18 cellular contexts compared by ENCODE assay signal in the genomic region with DNA sequence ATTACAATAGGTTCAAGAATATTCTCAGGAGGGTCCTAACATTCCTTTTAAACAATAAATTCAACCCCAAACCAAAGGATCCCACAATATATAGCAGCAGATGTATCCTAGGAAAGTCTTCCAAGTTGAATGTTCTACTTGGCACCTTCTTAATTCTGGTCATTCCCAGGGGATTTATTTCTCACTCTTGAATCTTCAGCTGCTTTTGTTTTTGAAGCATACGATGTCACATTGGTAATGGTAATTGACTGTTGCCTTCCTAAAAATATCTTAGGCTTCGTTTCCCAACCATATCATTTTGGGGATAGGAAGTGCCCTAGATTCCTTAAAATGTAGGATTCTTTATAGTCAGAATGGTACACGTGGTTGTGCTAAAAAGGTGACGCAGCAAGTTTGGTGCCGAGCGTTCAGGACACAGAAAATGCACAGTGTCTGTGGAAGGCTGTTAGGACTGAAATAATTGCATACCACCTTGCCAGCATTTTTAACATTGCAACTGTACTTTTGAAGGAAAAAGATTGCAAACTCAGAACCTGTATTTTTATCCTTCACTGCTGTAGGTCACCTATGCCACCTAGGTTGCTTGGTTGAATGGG.
"Had no signal": no experiment of that assay in that cellular context is flagged by ENCODE, and none has a peak within 500 bp of the region (broad histone marks: within the 10 kb centered on the region; RNA-seq: fewer than 3 reads in every experiment).

No MANE protein-coding gene starts in this region.

- H3K36me3 ChIP-seq: esophagus squamous epithelium, ovary, transverse colon, WERI-Rb-1 had no signal

- FAIRE-seq: bronchial epithelial cell, colon had no signal

- H3K27ac ChIP-seq: esophagus squamous epithelium, foreskin keratinocyte, ovary, skin epidermis, transverse colon, WERI-Rb-1 had no signal

- H3K4me3 Mint-ChIP-seq: activated CD8-positive, alpha-beta T cell treated with anti-CD3 and anti-CD28 coated beads for 36 hours; activated naive CD8-positive, alpha-beta T cell treated with anti-CD3 and anti-CD28 coated beads, Interleukin-2, amount 10 ng/mL, durations not matched to agents 7 days and 5 days; activated T-cell treated with anti-CD3 and anti-CD28 coated beads, Interleukin-2, amount 50 U/mL, for 72 hours; neural crest cell; T-cell had no signal

- H3K27me3 Mint-ChIP-seq: activated CD8-positive, alpha-beta T cell treated with anti-CD3 and anti-CD28 coated beads for 36 hours; activated naive CD8-positive, alpha-beta T cell treated with anti-CD3 and anti-CD28 coated beads, Interleukin-2, amount 10 ng/mL, durations not matched to agents 7 days and 5 days; T-cell had no signal

- H3K9me3 ChIP-seq: esophagus squamous epithelium, ovary, transverse colon had no signal

- H3K4me3 ChIP-seq: esophagus squamous epithelium, ovary, skin epidermis, transverse colon had no signal

- H3K9me3 Mint-ChIP-seq: activated CD8-positive, alpha-beta T cell treated with anti-CD3 and anti-CD28 coated beads for 36 hours; activated T-cell treated with anti-CD3 and anti-CD28 coated beads, Interleukin-2, amount 50 U/mL, for 72 hours had no signal

- H3K27ac Mint-ChIP-seq: activated CD8-positive, alpha-beta T cell treated with anti-CD3 and anti-CD28 coated beads for 36 hours; activated naive CD8-positive, alpha-beta T cell treated with anti-CD3 and anti-CD28 coated beads, Interleukin-2, amount 10 ng/mL, durations not matched to agents 7 days and 5 days; activated T-cell treated with anti-CD3 and anti-CD28 coated beads, Interleukin-2, amount 50 U/mL, for 72 hours; T-cell had no signal

- DNase-seq: activated CD4-positive, alpha-beta T cell treated with anti-CD3 and anti-CD28 coated beads for 4 hours; activated CD8-positive, alpha-beta memory T cell treated with anti-CD3 and anti-CD28 coated beads, Interleukin-2, amount 50 U/mL, for 4 hours; activated CD8-positive, alpha-beta T cell treated with anti-CD3 and anti-CD28 coated beads for 36 hours; activated naive CD8-positive, alpha-beta T cell treated with anti-CD3 and anti-CD28 coated beads, Interleukin-2, amount 10 ng/mL, durations not matched to agents 7 days and 5 days; activated T-cell treated with anti-CD3 and anti-CD28 coated beads, Interleukin-2, amount 50 U/mL, for 72 hours; aorta; esophagus squamous epithelium; foreskin keratinocyte; islet precursor cell; ovary; T-cell; T1000; transverse colon; WERI-Rb-1 had no signal

- H3K27me3 ChIP-seq: esophagus squamous epithelium, foreskin keratinocyte, ovary, transverse colon had no signal

- ATAC-seq: activated CD8-positive, alpha-beta T cell treated with anti-CD3 and anti-CD28 coated beads for 36 hours had no signal
